ENCODE assay signal across 14 cellular contexts in the genomic region with DNA sequence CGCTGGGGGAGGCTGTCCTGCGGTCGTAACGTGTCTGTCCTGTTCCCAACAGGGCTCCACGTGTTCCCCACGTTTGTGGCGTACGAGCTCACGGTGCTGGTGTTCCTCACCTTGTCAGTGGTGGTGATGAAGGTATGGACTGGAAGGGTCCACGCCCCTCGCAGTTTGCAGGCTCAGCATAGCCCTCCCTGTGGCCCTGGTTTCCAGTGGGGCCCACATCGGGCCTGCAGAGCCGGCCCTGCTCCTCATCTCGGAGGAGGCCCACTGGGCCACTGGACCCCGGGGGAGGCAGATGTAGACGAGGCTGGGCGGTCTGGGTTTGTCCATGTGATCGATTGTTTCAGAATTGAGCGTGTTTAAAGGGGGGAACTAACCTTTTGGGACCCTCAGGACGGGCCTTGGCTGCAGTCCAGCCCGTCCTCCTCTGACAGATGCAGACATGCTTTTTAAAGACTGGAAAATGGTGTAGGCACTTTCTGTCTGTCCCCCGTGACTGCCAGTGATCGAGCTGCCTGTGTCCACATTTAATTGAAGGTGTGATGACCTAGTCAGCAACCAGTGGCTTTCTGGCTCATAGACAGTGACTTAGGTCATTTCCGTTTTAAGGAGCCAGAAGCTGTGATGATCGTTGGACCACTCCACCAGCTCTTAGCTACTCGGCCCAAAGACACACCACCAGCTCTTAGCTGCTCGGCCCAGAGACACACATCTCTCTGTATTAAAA. TPM values are rescaled to one million over a fixed set of nuclear protein-coding genes. Genes with fewer than 3 reads are reported as not detected.
DNase-seq lines count a peak whose midpoint lies in the region; ATAC-seq lines count a peak whose summit lies in the region.
"Had no signal": no experiment of that assay in that cellular context is flagged by ENCODE, and none has a peak within 500 bp of the region (broad histone marks: within the 10 kb centered on the region; RNA-seq: fewer than 3 reads in every experiment).

No MANE protein-coding gene starts in this region.

- in situ Hi-C loops in G401 (cut with HindIII; ENCODE audit: low sequenced_read_pairs), result no loop called here

- intact Hi-C loops in cardiac septum (cut with DNase I) (loop anchor here (5.0 kb wide), 1 partner anchor 90 kb away; no protein-coding TSS in a partner anchor), sciatic nerve (cut with DNase I) (no loop called here)

- DNase-seq in G401 (ENCODE audit: low spot score), result peak; percentile 88
- peak; percentile 73 for DNase-seq in astrocyte of the hippocampus (ENCODE audit: low read depth, low spot score)
- DNase-seq in cardiac septum (ENCODE audit: low spot score), result peak; percentile 65
- no peak for DNase-seq in sciatic nerve (ENCODE audit: low spot score)
- DNase-seq in NCI-H2196 (lab: John Stamatoyannopoulos, UW; ENCODE audit: unreplicated experiment), result no peak
- no peak for DNase-seq in stimulated activated CD4-positive, alpha-beta T cell treated with anti-CD3 and anti-CD28 coated beads, Interleukin-4, amount 100 ng/mL, for 1 hour
- DNase-seq: activated CD4-positive, alpha-beta memory T cell treated with anti-CD3 and anti-CD28 coated beads for 36 hours; CD4-positive, alpha-beta T cell; naive B cell; NCI-H524; stimulated activated naive CD8-positive, alpha-beta T cell treated with anti-CD3 and anti-CD28 coated beads, Interleukin-15, amount 100 ng/mL, for 72 hours had no signal

- ATAC-seq in sciatic nerve (peak; percentile 70), GM18909 (IDR thresholded peaks at IDR 0.05; ENCODE audit: poor library complexity, unreplicated experiment) (no peak), HG02759 (IDR thresholded peaks at IDR 0.05; ENCODE audit: unreplicated experiment) (no peak)
- ATAC-seq: GM12878; stimulated activated naive CD8-positive, alpha-beta T cell treated with anti-CD3 and anti-CD28 coated beads, Interleukin-15, amount 100 ng/mL, for 72 hours had no signal

RNA-seq across cellular contexts. Expression of a gene that starts 37.1 kb away (rescaled TPM):
- total RNA-seq in G401 (2014; rRNA removed; shearing (Covaris generic)), result 23.0 and 39.4 TPM in 2 replicates
- total RNA-seq in cardiac septum (38.8 TPM), sciatic nerve (36.1 TPM)

RNA-seq across cellular contexts. Expression of a gene that starts 56.9 kb away (rescaled TPM):
- 6.3 and 12.7 TPM in 2 replicates for total RNA-seq in G401 (2014; rRNA removed; shearing (Covaris generic))
- total RNA-seq in cardiac septum, result 134 TPM
- total RNA-seq in sciatic nerve, result 28.3 TPM

Comparison
In these comparisons a context has a peak if more than half of its experiments do, and no peak if none do; other contexts are left out.
1. DNase-seq: peak in G401 (single experiment), astrocyte of the hippocampus (single experiment) and cardiac septum (single experiment); none in sciatic nerve (single experiment), NCI-H2196 (single experiment) and stimulated activated CD4-positive, alpha-beta T cell treated with anti-CD3 and anti-CD28 coated beads, Interleukin-4, amount 100 ng/mL, for 1 hour (single experiment).